ENCODE assay signal across 12 cellular contexts in genomic region chr16:31144418-31144817, GRCh38. TPM values are rescaled to one million over a fixed set of nuclear protein-coding genes. Genes with fewer than 3 reads are reported as not detected.
DNase-seq lines count a peak whose midpoint lies in the region; ATAC-seq and TF ChIP-seq lines count a peak whose summit lies in the region.
"Not testable (repeated sequence)": the region's sequence is repeated elsewhere in the genome, so short reads cannot be mapped to it uniquely, and the experiment has no call there.
"Had no signal": no experiment of that assay in that cellular context is flagged by ENCODE, and none has a peak within 500 bp of the region (broad histone marks: within the 10 kb centered on the region; RNA-seq: fewer than 3 reads in every experiment).

No MANE protein-coding gene starts in this region.

- CTCF ChIA-PET in RWPE1 (lab: Yijun Ruan, JAX) = interaction anchor here (0.7 kb wide), 1 partner anchor 93 kb away, joined by 4 read pairs; no protein-coding TSS in a partner anchor

- H3K27ac ChIP-seq in CD4-positive, CD25-positive, alpha-beta regulatory T cell (ENCODE audit: insufficient read depth, low read length, poor library complexity, severe bottlenecking) = not testable (repeated sequence)
- peak overlapping the region; percentile 21; the same call in 1 of the 2 replicates for H3K27ac ChIP-seq in RWPE1

- H3K9me3 Mint-ChIP-seq in CD4-positive, CD25-positive, alpha-beta regulatory T cell; activated CD4-positive, alpha-beta T cell treated with anti-CD3 and anti-CD28 coated beads, Interleukin-2, amount 10 ng/mL, durations not matched to agents 24 days and 14 days; natural killer cell: not testable (repeated sequence)

- H3K36me3 ChIP-seq in CD4-positive, CD25-positive, alpha-beta regulatory T cell (ENCODE audit: control insufficient read depth, insufficient read depth, low read length); adipocyte (ENCODE audit: control insufficient read depth, insufficient read depth, low read length, severe bottlenecking): not testable (repeated sequence)

- not testable (repeated sequence) for H3K9me3 ChIP-seq in CD4-positive, CD25-positive, alpha-beta regulatory T cell (ENCODE audit: control insufficient read depth in 2 of 2, low read length in 2 of 2); adipocyte (ENCODE audit: control insufficient read depth, low read length)

- POLR2A ChIA-PET in RWPE1 (lab: Yijun Ruan, JAX; ENCODE audit: low non-redundant PET) = not testable (repeated sequence)

- not testable (repeated sequence) for H3K27me3 ChIP-seq in CD4-positive, CD25-positive, alpha-beta regulatory T cell (ENCODE audit: control insufficient read depth, insufficient read depth, low read length)
- H3K27me3 ChIP-seq in adipocyte (replicated peaks; ENCODE audit: control insufficient read depth, insufficient read depth, low read length) = peaks cover 32% of the 10 kb centered on the region

- not testable (repeated sequence) for TF ChIP-seq CTCF in RWPE1 (conservative IDR thresholded peaks at IDR 0.05; ENCODE audit: low read depth); fibroblast of mammary gland (conservative IDR thresholded peaks at IDR 0.05; ENCODE audit: control insufficient read depth, insufficient read depth, low read depth, low read length); natural killer cell (IDR thresholded peaks at IDR 0.05)

- peaks cover 10% of the 10 kb centered on the region for H3K27me3 Mint-ChIP-seq in CD4-positive, CD25-positive, alpha-beta regulatory T cell
- not testable (repeated sequence) for H3K27me3 Mint-ChIP-seq in activated CD4-positive, alpha-beta T cell treated with anti-CD3 and anti-CD28 coated beads, Interleukin-2, amount 10 ng/mL, durations not matched to agents 24 days and 14 days; natural killer cell (ENCODE audit: low read depth in 2 of 2)

- peak overlapping the region in 3 of 4 donors; percentile 69 to 84 (median 80) for H3K4me3 Mint-ChIP-seq in CD4-positive, CD25-positive, alpha-beta regulatory T cell
- peak overlapping the region; percentile 53 for H3K4me3 Mint-ChIP-seq in activated CD4-positive, alpha-beta T cell treated with anti-CD3 and anti-CD28 coated beads, Interleukin-2, amount 10 ng/mL, durations not matched to agents 24 days and 14 days
- H3K4me3 Mint-ChIP-seq in natural killer cell = peak overlapping the region; percentile 82

- peaks cover 19% of the 10 kb centered on the region for H3K4me1 ChIP-seq in CD4-positive, CD25-positive, alpha-beta regulatory T cell (ENCODE audit: control insufficient read depth, insufficient read depth, low read length, poor library complexity, severe bottlenecking)
- H3K4me1 ChIP-seq in adipocyte (ENCODE audit: control insufficient read depth, insufficient read depth, low read length) = peaks cover 14% of the 10 kb centered on the region

- intact Hi-C loops in activated CD4-positive, alpha-beta T cell treated with anti-CD3 and anti-CD28 coated beads, Interleukin-2, amount 10 ng/mL, durations not matched to agents 24 days and 14 days (cut with micrococcal nuclease) = loop anchor here (5.0 kb wide), 2 partner anchors 37 to 147 kb away; partner anchors contain the start of gene BCKDK
- intact Hi-C loops in natural killer cell (cut with micrococcal nuclease) = loop anchor here (5.0 kb wide), 2 partner anchors 37 to 298 kb away; partner anchors contain the start of genes BCKDK and ZNF843

- H3K4me1 Mint-ChIP-seq in CD4-positive, CD25-positive, alpha-beta regulatory T cell = peaks cover 4 to 20% (median 6%) of the 10 kb centered on the region in 4 donors
- peaks cover 10% of the 10 kb centered on the region for H3K4me1 Mint-ChIP-seq in activated CD4-positive, alpha-beta T cell treated with anti-CD3 and anti-CD28 coated beads, Interleukin-2, amount 10 ng/mL, durations not matched to agents 24 days and 14 days
- H3K4me1 Mint-ChIP-seq in natural killer cell = peaks cover 15 to 23% of the 10 kb centered on the region in 2 donors

- not testable (repeated sequence) for H3K4me3 ChIP-seq in CD4-positive, CD25-positive, alpha-beta regulatory T cell (ENCODE audit: low read depth, low read length); adipocyte (ENCODE audit: low read length); fibroblast of mammary gland (ENCODE audit: control insufficient read depth, low read depth, low read length)

- not testable (repeated sequence) for H3K36me3 Mint-ChIP-seq in CD4-positive, CD25-positive, alpha-beta regulatory T cell; activated CD4-positive, alpha-beta T cell treated with anti-CD3 and anti-CD28 coated beads, Interleukin-2, amount 10 ng/mL, durations not matched to agents 24 days and 14 days (ENCODE audit: low read depth); natural killer cell

- not testable (repeated sequence) for DNase-seq in CD4-positive, CD25-positive, alpha-beta regulatory T cell; RWPE1 (ENCODE audit: low spot score); activated CD4-positive, alpha-beta T cell treated with anti-CD3 and anti-CD28 coated beads, Interleukin-2, amount 10 ng/mL, durations not matched to agents 24 days and 14 days; natural killer cell
- DNase-seq in HT1080 (ENCODE audit: low read depth) (peak; percentile 35), adipocyte (ENCODE audit: low read depth) (peak; percentile 13), fibroblast of mammary gland (ENCODE audit: low read depth) (peak; percentile 47), stromal cell of bone marrow (ENCODE audit: low read depth) (peak; percentile 14)

- not testable (repeated sequence) for H3K9ac ChIP-seq in adipocyte (ENCODE audit: low read length)

- not testable (repeated sequence) for ATAC-seq in CD4-positive, CD25-positive, alpha-beta regulatory T cell (ENCODE audit: low read depth in 2 of 2); natural killer cell

- H3K27ac Mint-ChIP-seq in CD4-positive, CD25-positive, alpha-beta regulatory T cell = peak overlapping the region in 2 of 3 donors; percentile 47 to 60
- peak overlapping the region; percentile 67 for H3K27ac Mint-ChIP-seq in activated CD4-positive, alpha-beta T cell treated with anti-CD3 and anti-CD28 coated beads, Interleukin-2, amount 10 ng/mL, durations not matched to agents 24 days and 14 days
- not testable (repeated sequence) for H3K27ac Mint-ChIP-seq in natural killer cell

RNA-seq across cellular contexts. Expression of gene PRSS36, which starts 5.4 kb away (rescaled TPM):
- total RNA-seq in CD4-positive, CD25-positive, alpha-beta regulatory T cell = 0.39 TPM
- 1 to 10 TPM in 3 of 4 donors, under 1 TPM in 1; 0.46 to 1.4 (median 1.2) TPM for polyA plus RNA-seq in CD4-positive, CD25-positive, alpha-beta regulatory T cell
- 0.77 and 2.0 TPM in 2 replicates for total RNA-seq in HT1080 (2014; rRNA removed; shearing (Covaris generic))
- polyA plus RNA-seq in HT1080 (2015; cell fraction: cytosol; rRNA removed) = 0.02 TPM in 1 of 2 replicates, not detected in the other
- polyA plus RNA-seq in HT1080 (2015; cell fraction: nucleus; rRNA removed) = 0.15 TPM in 1 of 2 replicates, not detected in the other
- 0.33 and 0.59 TPM in 2 replicates for total RNA-seq in activated CD4-positive, alpha-beta T cell treated with anti-CD3 and anti-CD28 coated beads, Interleukin-2, amount 10 ng/mL, durations not matched to agents 24 days and 14 days
- total RNA-seq in natural killer cell = 1 to 10 TPM; 2.1 to 3.5 (median 2.3) TPM

RNA-seq across cellular contexts. Expression of gene PRSS8, which starts 8.9 kb away (rescaled TPM):
- not detected for total RNA-seq in CD4-positive, CD25-positive, alpha-beta regulatory T cell
- polyA plus RNA-seq in CD4-positive, CD25-positive, alpha-beta regulatory T cell = not detected
- not detected in 2 replicates for total RNA-seq in HT1080 (2014; rRNA removed; shearing (Covaris generic))
- not detected in 2 replicates for polyA plus RNA-seq in HT1080 (2015; cell fraction: cytosol; rRNA removed)
- polyA plus RNA-seq in HT1080 (2015; cell fraction: nucleus; rRNA removed) = not detected in 2 replicates
- total RNA-seq in activated CD4-positive, alpha-beta T cell treated with anti-CD3 and anti-CD28 coated beads, Interleukin-2, amount 10 ng/mL, durations not matched to agents 24 days and 14 days = not detected in 2 replicates
- not detected for total RNA-seq in natural killer cell
- total RNA-seq: Right ventricle myocardium superior, SK-MEL-5 had no signal
- polyA plus RNA-seq: AG04450, CD14-positive monocyte had no signal

RNA-seq across cellular contexts. Expression of gene KAT8, which starts 27.0 kb away (rescaled TPM):
- 103 TPM for total RNA-seq in CD4-positive, CD25-positive, alpha-beta regulatory T cell
- polyA plus RNA-seq in CD4-positive, CD25-positive, alpha-beta regulatory T cell = 10 to 100 TPM; 31.8 to 49.2 (median 44.4) TPM
- total RNA-seq in HT1080 (2014; rRNA removed; shearing (Covaris generic)) = 57.0 and 62.1 TPM in 2 replicates
- polyA plus RNA-seq in HT1080 (2015; cell fraction: cytosol; rRNA removed) = 41.1 and 42.5 TPM in 2 replicates
- polyA plus RNA-seq in HT1080 (2015; cell fraction: nucleus; rRNA removed) = 56.9 and 61.7 TPM in 2 replicates
- 56.9 and 63.3 TPM in 2 replicates for total RNA-seq in activated CD4-positive, alpha-beta T cell treated with anti-CD3 and anti-CD28 coated beads, Interleukin-2, amount 10 ng/mL, durations not matched to agents 24 days and 14 days
- 100 to 1,000 TPM in 1 of 3 donors, 10 to 100 TPM in 2; 90.6 to 101 (median 93.4) TPM for total RNA-seq in natural killer cell

RNA-seq across cellular contexts. Expression of gene FUS, which starts 35.5 kb away (rescaled TPM):
- 918 TPM for total RNA-seq in CD4-positive, CD25-positive, alpha-beta regulatory T cell
- 100 to 1,000 TPM; 119 to 147 (median 132) TPM for polyA plus RNA-seq in CD4-positive, CD25-positive, alpha-beta regulatory T cell
- 21.7 and 34.0 TPM in 2 replicates for total RNA-seq in HT1080 (2014; rRNA removed; shearing (Covaris generic))
- polyA plus RNA-seq in HT1080 (2015; cell fraction: cytosol; rRNA removed) = 443 and 444 TPM in 2 replicates
- polyA plus RNA-seq in HT1080 (2015; cell fraction: nucleus; rRNA removed) = 855 and 862 TPM in 2 replicates
- total RNA-seq in activated CD4-positive, alpha-beta T cell treated with anti-CD3 and anti-CD28 coated beads, Interleukin-2, amount 10 ng/mL, durations not matched to agents 24 days and 14 days = 936 and 955 TPM in 2 replicates
- 100 to 1,000 TPM; 872 to 934 (median 918) TPM for total RNA-seq in natural killer cell

RNA-seq across cellular contexts. Expression of gene BCKDK, which starts 36.2 kb away (rescaled TPM):
- total RNA-seq in CD4-positive, CD25-positive, alpha-beta regulatory T cell = 8.2 TPM
- 10 to 100 TPM; 19.5 to 24.7 (median 23.5) TPM for polyA plus RNA-seq in CD4-positive, CD25-positive, alpha-beta regulatory T cell
- total RNA-seq in HT1080 (2014; rRNA removed; shearing (Covaris generic)) = 56.4 and 66.0 TPM in 2 replicates
- 63.7 and 67.0 TPM in 2 replicates for polyA plus RNA-seq in HT1080 (2015; cell fraction: cytosol; rRNA removed)
- 38.3 and 40.6 TPM in 2 replicates for polyA plus RNA-seq in HT1080 (2015; cell fraction: nucleus; rRNA removed)
- 44.3 and 44.9 TPM in 2 replicates for total RNA-seq in activated CD4-positive, alpha-beta T cell treated with anti-CD3 and anti-CD28 coated beads, Interleukin-2, amount 10 ng/mL, durations not matched to agents 24 days and 14 days
- 10 to 100 TPM in 2 of 3 donors, 1 to 10 TPM in 1; 9.9 to 16.3 (median 12.1) TPM for total RNA-seq in natural killer cell
